ENCODE assay signal across 9 cellular contexts in genomic region chr20:4821590-4821989, GRCh38. TPM values are rescaled to one million over a fixed set of nuclear protein-coding genes. Genes with fewer than 3 reads are reported as not detected.
DNase-seq lines count a peak whose midpoint lies in the region; ATAC-seq and TF ChIP-seq lines count a peak whose summit lies in the region.
"Had no signal": no experiment of that assay in that cellular context is flagged by ENCODE, and none has a peak within 500 bp of the region (broad histone marks: within the 10 kb centered on the region; RNA-seq: fewer than 3 reads in every experiment).

No MANE protein-coding gene starts in this region.

- H3K36me3 Mint-ChIP-seq in activated CD4-positive, alpha-beta T cell treated with anti-CD3 and anti-CD28 coated beads, Interleukin-2, amount 10 ng/mL, durations not matched to agents 24 days and 14 days (ENCODE audit: low read depth) = peaks cover 41% of the 10 kb centered on the region
- H3K36me3 Mint-ChIP-seq in activated naive CD8-positive, alpha-beta T cell = peaks cover 9% of the 10 kb centered on the region

- WGBS in lung, 2 donors = 89 to 92% methylated on average over 5 of the region's 5 CpGs

- H3K9me3 ChIP-seq in lung (ENCODE audit: control insufficient read depth in 2 of 2, insufficient read depth in 1 of 2, low read length in 1 of 2) (peaks cover 0 to 1% of the 10 kb centered on the region in 2 donors), osteoblast (ENCODE audit: low read depth, low read length) (no peaks in the 10 kb centered on the region)

- no peaks in the 10 kb centered on the region for H4K20me1 ChIP-seq in osteoblast (ENCODE audit: insufficient read depth, low read length)

- no peak for TF ChIP-seq CTCF in lung (IDR thresholded peaks at IDR 0.05; ENCODE audit: control extremely low read depth, extremely low read depth)
- TF ChIP-seq CTCF in osteoblast (IDR thresholded peaks at IDR 0.05; ENCODE audit: extremely low read depth, low read depth, low read length) = no peak

- H3K4me1 ChIP-seq in lung (ENCODE audit: control insufficient read depth in 2 of 2, insufficient read depth in 2 of 2, low read length in 2 of 2) (peaks cover 0 to 12% of the 10 kb centered on the region in 2 donors), osteoblast (ENCODE audit: insufficient read depth, low read length) (peaks cover 4% of the 10 kb centered on the region)

- H2AFZ ChIP-seq in osteoblast (ENCODE audit: low read length) = no peak overlapping the region

- DNase-seq in activated CD4-positive, alpha-beta T cell treated with anti-CD3 and anti-CD28 coated beads, Interleukin-2, amount 10 ng/mL, durations not matched to agents 24 days and 14 days = no peak
- no peak for DNase-seq in activated CD4-positive, alpha-beta T cell treated with anti-CD3 and anti-CD28 coated beads, Interleukin-2, amount 50 U/mL, for 1 hour
- DNase-seq in lung (ENCODE audit: low spot score) = no peak
- no peak for DNase-seq in osteoblast (ENCODE audit: insufficient read length, low spot score, missing footprints)
- DNase-seq in sciatic nerve (ENCODE audit: low spot score) = no peak
- DNase-seq: NCI-H524 treated with DMSO at 0.1 percent for 48 hours had no signal

- no peaks in the 10 kb centered on the region for H3K79me2 ChIP-seq in osteoblast (ENCODE audit: insufficient read depth, low read length)

- no peak overlapping the region for H3K4me2 ChIP-seq in osteoblast (ENCODE audit: insufficient read depth, low read length)

- H3K4me1 Mint-ChIP-seq in activated CD4-positive, alpha-beta T cell treated with anti-CD3 and anti-CD28 coated beads, Interleukin-2, amount 10 ng/mL, durations not matched to agents 24 days and 14 days = peaks cover 30% of the 10 kb centered on the region
- peaks cover 32% of the 10 kb centered on the region for H3K4me1 Mint-ChIP-seq in activated naive CD8-positive, alpha-beta T cell (ENCODE audit: low read depth)

- intact Hi-C loops in activated CD4-positive, alpha-beta T cell treated with anti-CD3 and anti-CD28 coated beads, Interleukin-2, amount 10 ng/mL, durations not matched to agents 24 days and 14 days (cut with micrococcal nuclease) = no loop called here
- intact Hi-C loops in sciatic nerve (cut with DNase I) = no loop called here

- ATAC-seq in lung (ENCODE audit: insufficient read depth, low FRiP score) = no peak
- no peak for ATAC-seq in HG03520 (IDR thresholded peaks at IDR 0.05; ENCODE audit: unreplicated experiment)
- no peak for ATAC-seq in sciatic nerve

- H3K27ac Mint-ChIP-seq in activated CD4-positive, alpha-beta T cell treated with anti-CD3 and anti-CD28 coated beads, Interleukin-2, amount 10 ng/mL, durations not matched to agents 24 days and 14 days = no peak overlapping the region
- peak overlapping the region; percentile 61 for H3K27ac Mint-ChIP-seq in activated naive CD8-positive, alpha-beta T cell

- H3K27ac ChIP-seq in lung (ENCODE audit: low read depth in 1 of 2, low read length in 1 of 2) (peak overlapping the region in 1 of 2 donors; percentile 32), temporal lobe (ENCODE audit: low read depth, low read length) (peak overlapping the region; percentile 94), osteoblast (ENCODE audit: low read depth, low read length) (no peak overlapping the region)

- no peaks in the 10 kb centered on the region for H3K9me3 Mint-ChIP-seq in activated CD4-positive, alpha-beta T cell treated with anti-CD3 and anti-CD28 coated beads, Interleukin-2, amount 10 ng/mL, durations not matched to agents 24 days and 14 days
- no peaks in the 10 kb centered on the region for H3K9me3 Mint-ChIP-seq in activated naive CD8-positive, alpha-beta T cell (ENCODE audit: low read depth)

- peak overlapping the region; percentile 85 for H3K4me3 Mint-ChIP-seq in activated CD4-positive, alpha-beta T cell treated with anti-CD3 and anti-CD28 coated beads, Interleukin-2, amount 10 ng/mL, durations not matched to agents 24 days and 14 days
- H3K4me3 Mint-ChIP-seq in activated naive CD8-positive, alpha-beta T cell = peak overlapping the region; percentile 84

- H3K36me3 ChIP-seq in lung (ENCODE audit: control insufficient read depth in 2 of 2, insufficient read depth in 2 of 2, low read length in 2 of 2) = peaks cover 0 to 8% of the 10 kb centered on the region in 2 donors
- no peaks in the 10 kb centered on the region for H3K36me3 ChIP-seq in osteoblast (ENCODE audit: insufficient read depth, low read length)

- H3K27me3 Mint-ChIP-seq in activated CD4-positive, alpha-beta T cell treated with anti-CD3 and anti-CD28 coated beads, Interleukin-2, amount 10 ng/mL, durations not matched to agents 24 days and 14 days = no peaks in the 10 kb centered on the region
- H3K27me3 Mint-ChIP-seq in activated naive CD8-positive, alpha-beta T cell = no peaks in the 10 kb centered on the region

- H3K27me3 ChIP-seq in lung (ENCODE audit: control insufficient read depth, insufficient read depth) = no peaks in the 10 kb centered on the region
- peaks cover 32% of the 10 kb centered on the region for H3K27me3 ChIP-seq in osteoblast (ENCODE audit: insufficient read depth, low read length)

- peak overlapping the region; percentile 4 for H3K4me3 ChIP-seq in lung
- H3K4me3 ChIP-seq in osteoblast (ENCODE audit: insufficient read depth, low read length) = no peak overlapping the region

RNA-seq across cellular contexts. Expression of gene RASSF2, which starts 1.8 kb away (rescaled TPM):
- total RNA-seq in activated CD4-positive, alpha-beta T cell treated with anti-CD3 and anti-CD28 coated beads, Interleukin-2, amount 10 ng/mL, durations not matched to agents 24 days and 14 days = 38.1 and 38.5 TPM in 2 replicates
- total RNA-seq in lung (10 to 100 TPM; 35.0 to 40.4 TPM), temporal lobe (213 TPM), osteoblast (1.8 TPM in 2 replicates), sciatic nerve (36.6 TPM)
- polyA plus RNA-seq in lung = 10 to 100 TPM in 1 of 2 donors, 1 to 10 TPM in 1; 9.5 to 77.8 TPM

Comparison
In these comparisons a context has a peak if more than half of its experiments do, and no peak if none do; other contexts are left out.
1. RNA of gene RASSF2, which starts 1.8 kb away (total RNA-seq): 213 TPM in temporal lobe (single experiment), 35.0 to 40.4 TPM in lung, 38.1 to 38.5 TPM in activated CD4-positive, alpha-beta T cell treated with anti-CD3 and anti-CD28 coated beads, Interleukin-2, amount 10 ng/mL, durations not matched to agents 24 days and 14 days and 36.6 TPM in sciatic nerve (single experiment); 1.8 TPM in osteoblast; every median in the first group is over 10 times any median in the second.